Comparison of ENCODE assay signal across 1 cellular context in the genomic region with DNA sequence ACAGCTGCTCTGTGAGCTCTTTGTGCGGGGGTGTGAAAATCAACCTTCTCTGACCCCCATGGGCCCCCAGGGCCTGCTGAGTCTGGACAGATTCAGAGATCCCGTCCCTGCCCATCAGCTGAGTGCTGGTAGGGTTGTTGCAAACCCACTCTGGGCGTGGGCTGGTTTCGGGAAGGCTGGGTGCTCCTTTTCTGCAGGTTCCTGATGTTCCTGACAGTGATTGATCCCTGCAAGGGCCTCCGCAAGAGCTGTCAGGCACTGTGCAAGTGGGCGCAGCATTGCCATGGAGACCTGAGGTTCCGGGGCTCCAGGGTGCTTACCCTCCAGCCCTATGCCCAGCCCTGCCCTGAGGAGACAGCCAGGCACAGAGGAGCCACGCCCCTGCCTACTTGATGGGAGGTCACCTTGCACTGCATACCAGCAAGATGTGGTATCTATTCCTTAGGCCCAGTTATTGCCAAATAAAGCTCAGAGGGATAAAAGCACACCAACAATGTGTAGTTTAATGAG.
TF ChIP-seq lines count a peak whose summit lies in the region.

No MANE protein-coding gene starts in this region.

TF ChIP-seq in IMR-90, 13 proteins besides CTCF, POLR2A, EP300 and RAD21 (continued from another document):
- TF ChIP-seq, protein P1, sequence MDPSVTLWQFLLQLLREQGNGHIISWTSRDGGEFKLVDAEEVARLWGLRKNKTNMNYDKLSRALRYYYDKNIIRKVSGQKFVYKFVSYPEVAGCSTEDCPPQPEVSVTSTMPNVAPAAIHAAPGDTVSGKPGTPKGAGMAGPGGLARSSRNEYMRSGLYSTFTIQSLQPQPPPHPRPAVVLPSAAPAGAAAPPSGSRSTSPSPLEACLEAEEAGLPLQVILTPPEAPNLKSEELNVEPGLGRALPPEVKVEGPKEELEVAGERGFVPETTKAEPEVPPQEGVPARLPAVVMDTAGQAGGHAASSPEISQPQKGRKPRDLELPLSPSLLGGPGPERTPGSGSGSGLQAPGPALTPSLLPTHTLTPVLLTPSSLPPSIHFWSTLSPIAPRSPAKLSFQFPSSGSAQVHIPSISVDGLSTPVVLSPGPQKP (IDR thresholded peaks at IDR 0.05; ENCODE audit: borderline replicate concordance, low read depth, low read length): no peak
